1 cellular context compared by ENCODE assay signal in genomic region chrX:39327255-39327654, GRCh38.
TF ChIP-seq lines count a peak whose summit lies in the region.

No MANE protein-coding gene starts in this region.

TF ChIP-seq in H1, 55 proteins besides CTCF, POLR2A, EP300 and RAD21:
- TF ChIP-seq NRF1 (IDR thresholded peaks at IDR 0.05; ENCODE audit: low read depth, low read length), result no peak
- TF ChIP-seq CBX8 (IDR thresholded peaks at IDR 0.05; ENCODE audit: borderline replicate concordance, low read depth, low read length), result no peak
- no peak for TF ChIP-seq SP1 (IDR thresholded peaks at IDR 0.05; ENCODE audit: low read depth, low read length)
- no peak for TF ChIP-seq YY1 (IDR thresholded peaks at IDR 0.05; ENCODE audit: low read depth, low read length)
- no peak for TF ChIP-seq BRCA1 (IDR thresholded peaks at IDR 0.05; ENCODE audit: low read depth, low read length)
- no peak for TF ChIP-seq POU5F1 (IDR thresholded peaks at IDR 0.05; ENCODE audit: low read depth, low read length)
- TF ChIP-seq CBX5 (IDR thresholded peaks at IDR 0.05; ENCODE audit: low read depth, low read length), result no peak
- no peak for TF ChIP-seq ATF2 (IDR thresholded peaks at IDR 0.05; ENCODE audit: low read length)
- no peak for TF ChIP-seq CHD1 (IDR thresholded peaks at IDR 0.05; ENCODE audit: low read depth, low read length)
- TF ChIP-seq RFX5 (IDR thresholded peaks at IDR 0.05; ENCODE audit: borderline replicate concordance, low read depth, low read length), result no peak
- no peak for TF ChIP-seq TEAD4 (IDR thresholded peaks at IDR 0.05; ENCODE audit: low read depth, low read length)
- no peak for TF ChIP-seq ASH2L (IDR thresholded peaks at IDR 0.05; ENCODE audit: low read length)
- TF ChIP-seq CTBP2 (IDR thresholded peaks at IDR 0.05; ENCODE audit: borderline replicate concordance, insufficient read depth, insufficient read length, low read length), result no peak
